ENCODE assay signal across 8 cellular contexts in the genomic region with DNA sequence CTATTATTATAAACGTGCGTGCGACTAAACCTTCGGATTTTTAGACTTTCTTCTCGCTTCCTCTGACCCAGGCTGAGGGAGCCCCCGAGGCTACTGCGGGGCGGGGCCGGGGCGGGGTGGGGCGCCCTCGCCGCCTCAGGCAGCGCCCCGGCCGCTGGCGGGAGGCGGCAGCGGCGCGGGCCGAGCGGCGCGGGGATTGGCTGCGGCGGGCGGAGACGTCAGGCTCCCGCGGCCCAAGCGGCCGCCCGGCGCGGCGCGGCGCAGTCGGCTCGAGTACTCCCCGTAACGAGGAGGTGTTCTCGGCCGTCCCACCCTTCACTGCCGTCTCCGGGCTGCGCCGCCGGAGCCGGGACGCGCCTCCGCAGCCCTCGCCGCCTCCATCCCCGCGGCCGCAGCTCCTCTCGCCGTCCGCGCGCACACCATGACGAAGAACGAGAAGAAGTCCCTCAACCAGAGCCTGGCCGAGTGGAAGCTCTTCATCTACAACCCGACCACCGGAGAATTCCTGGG. TPM values are rescaled to one million over a fixed set of nuclear protein-coding genes. Genes with fewer than 3 reads are reported as not detected.
A peak's percentile ranks its signal among the peaks of the same experiment; 100 is the strongest.
DNase-seq lines count a peak whose midpoint lies in the region; TF ChIP-seq lines count a peak whose summit lies in the region.

A gene (plus strand): TSS at position 263 of the 510 bp plus-strand sequence. CDS start 159 bp downstream, at position 422.

- H3K4me3 Mint-ChIP-seq in activated naive CD4-positive, alpha-beta T cell treated with anti-CD3 and anti-CD28 coated beads, Interleukin-2, amount 10 ng/mL, durations not matched to agents 7 days and 5 days = peak within 1 kb of the TSS; percentile 95

- TF ChIP-seq CTCF in Loucy (conservative IDR thresholded peaks at IDR 0.05; ENCODE audit: low read length) = no peak
- TF ChIP-seq CTCF in SK-N-SH (IDR thresholded peaks at IDR 0.05) = no peak
- TF ChIP-seq CTCF in osteoblast (IDR thresholded peaks at IDR 0.05; ENCODE audit: extremely low read depth, low read depth, low read length) = no peak

- H4K20me1 ChIP-seq in Loucy (ENCODE audit: insufficient read depth, low read length, poor library complexity, severe bottlenecking) (peaks cover 22% of the 10 kb centered on the region), SK-N-SH (ENCODE audit: insufficient read depth) (peaks cover 13% of the 10 kb centered on the region; the same call in 1 of the 2 replicates), osteoblast (ENCODE audit: insufficient read depth, low read length) (peaks cover 3% of the 10 kb centered on the region)

- peaks cover 8% of the 10 kb centered on the region for H3K27me3 Mint-ChIP-seq in activated naive CD4-positive, alpha-beta T cell treated with anti-CD3 and anti-CD28 coated beads, Interleukin-2, amount 10 ng/mL, durations not matched to agents 7 days and 5 days

- H3K27ac Mint-ChIP-seq in activated naive CD4-positive, alpha-beta T cell treated with anti-CD3 and anti-CD28 coated beads, Interleukin-2, amount 10 ng/mL, durations not matched to agents 7 days and 5 days = peak within 1 kb of the TSS; percentile 95

- H3K27me3 ChIP-seq in H7 (ENCODE audit: control insufficient read depth, insufficient read depth, low read length) = no peaks in the 10 kb centered on the region; the same call in 1 of the 2 replicates
- no peaks in the 10 kb centered on the region for H3K27me3 ChIP-seq in Loucy (ENCODE audit: insufficient read depth, low read length, poor library complexity, severe bottlenecking)
- no peaks in the 10 kb centered on the region for H3K27me3 ChIP-seq in SK-N-SH (ENCODE audit: insufficient read depth)
- no peaks in the 10 kb centered on the region for H3K27me3 ChIP-seq in osteoblast (ENCODE audit: insufficient read depth, low read length)

- CTCF ChIA-PET in SK-N-SH (lab: Yijun Ruan, JAX) = interaction anchor here (1.2 to 2.2 kb wide), 3 partner anchors 37 to 417 kb away, joined by 4 to 8 read pairs (median 7); a partner anchor contains a TSS
- CTCF ChIA-PET in activated naive CD4-positive, alpha-beta T cell treated with anti-CD3 and anti-CD28 coated beads, Interleukin-2, amount 10 ng/mL, durations not matched to agents 7 days and 5 days (lab: Charles Lee) = interaction anchor here (1.0 to 1.3 kb wide), 3 partner anchors 10 to 81 kb away, joined by 3 to 4 read pairs (median 4); no protein-coding TSS in a partner anchor

- H3K4me2 ChIP-seq in Loucy (ENCODE audit: low read depth, low read length, poor library complexity, severe bottlenecking) (peak within 1 kb of the TSS; percentile 91), SK-N-SH (peak within 1 kb of the TSS; percentile 88), osteoblast (ENCODE audit: insufficient read depth, low read length) (peak within 1 kb of the TSS; percentile 100)

- no peak for TF ChIP-seq EP300 in SK-N-SH (IDR thresholded peaks at IDR 0.05; ENCODE audit: borderline replicate concordance in 1 of 2, low read depth in 1 of 2, low read length in 1 of 2)

- H3K4me1 Mint-ChIP-seq in activated naive CD4-positive, alpha-beta T cell treated with anti-CD3 and anti-CD28 coated beads, Interleukin-2, amount 10 ng/mL, durations not matched to agents 7 days and 5 days = peaks cover 49% of the 10 kb centered on the region

- H3K36me3 ChIP-seq in H7 (replicated peaks; ENCODE audit: control insufficient read depth, insufficient read depth, low read length) = no peaks in the 10 kb centered on the region; the same call in 1 of the 2 replicates
- no peaks in the 10 kb centered on the region for H3K36me3 ChIP-seq in Loucy (ENCODE audit: insufficient read depth, low read length)
- H3K36me3 ChIP-seq in SK-N-SH (replicated peaks in 1 of 2; ENCODE audit: control insufficient read depth in 1 of 2, insufficient read depth in 2 of 2, low read length in 1 of 2) = no peaks in the 10 kb centered on the region
- no peaks in the 10 kb centered on the region for H3K36me3 ChIP-seq in osteoblast (ENCODE audit: insufficient read depth, low read length)

- H3K27ac ChIP-seq in SK-N-SH (ENCODE audit: low read depth in 2 of 2, low read length in 1 of 2) = peak within 1 kb of the TSS; percentile 95
- H3K27ac ChIP-seq in osteoblast (ENCODE audit: low read depth, low read length) = peak within 1 kb of the TSS; percentile 98
- peak within 1 kb of the TSS; percentile 78 for H3K27ac ChIP-seq in temporal lobe (ENCODE audit: low read depth, low read length)

- H3K9me3 ChIP-seq in Loucy (ENCODE audit: insufficient read depth, low read depth, low read length) (no peaks in the 10 kb centered on the region), SK-N-SH (no peaks in the 10 kb centered on the region), osteoblast (ENCODE audit: low read depth, low read length) (no peaks in the 10 kb centered on the region)

- H3F3A ChIP-seq in Loucy (ENCODE audit: low read depth) (0 out of 2 replicates have a peak, but pooled peaks cover 3% of the 10 kb centered on the region), SK-N-SH (replicated peaks; ENCODE audit: insufficient read depth) (peaks cover 4% of the 10 kb centered on the region)

- H3K36me3 Mint-ChIP-seq in activated naive CD4-positive, alpha-beta T cell treated with anti-CD3 and anti-CD28 coated beads, Interleukin-2, amount 10 ng/mL, durations not matched to agents 7 days and 5 days = peaks cover 12% of the 10 kb centered on the region

- peak within 1 kb of the TSS; percentile 91 for H2AFZ ChIP-seq in Loucy (ENCODE audit: low read length)
- peak within 1 kb of the TSS; percentile 94 for H2AFZ ChIP-seq in SK-N-SH (ENCODE audit: low read depth)
- peak within 1 kb of the TSS; percentile 99 for H2AFZ ChIP-seq in osteoblast (ENCODE audit: low read length)

- peak; percentile 59 for DNase-seq in GF-D8 (lab: John Stamatoyannopoulos, UW)
- DNase-seq in H7 = peak; percentile 93
- DNase-seq in SK-N-SH = peak; percentile 91
- DNase-seq in activated naive CD4-positive, alpha-beta T cell treated with anti-CD3 and anti-CD28 coated beads, Interleukin-2, amount 10 ng/mL, durations not matched to agents 7 days and 5 days = peak; percentile 86
- no peak for DNase-seq in glomerular endothelial cell (ENCODE audit: extremely low read depth, low read depth, low spot score)
- DNase-seq in osteoblast (ENCODE audit: insufficient read length, low spot score, missing footprints) = peak; percentile 98

- TF ChIP-seq RAD21 in SK-N-SH (IDR thresholded peaks at IDR 0.05; ENCODE audit: low read length) = no peak

- H3K9me2 ChIP-seq in Loucy (replicated peaks; ENCODE audit: low read depth, low read length) (no peaks in the 10 kb centered on the region), SK-N-SH (no peaks in the 10 kb centered on the region)

- no peaks in the 10 kb centered on the region for H3K9me3 Mint-ChIP-seq in activated naive CD4-positive, alpha-beta T cell treated with anti-CD3 and anti-CD28 coated beads, Interleukin-2, amount 10 ng/mL, durations not matched to agents 7 days and 5 days

- POLR2A ChIA-PET in SK-N-SH (lab: Yijun Ruan, JAX) = interaction anchor here (0.8 to 1.0 kb wide), 2 partner anchors 37 to 138 kb away, joined by 3 read pairs; a partner anchor contains a TSS

- H3K79me2 ChIP-seq in Loucy (ENCODE audit: insufficient read depth, low read length) (peaks cover 48% of the 10 kb centered on the region), SK-N-SH (ENCODE audit: insufficient read depth) (peaks cover 45% of the 10 kb centered on the region), osteoblast (ENCODE audit: insufficient read depth, low read length) (peaks cover 43% of the 10 kb centered on the region)

- H3K9ac ChIP-seq in Loucy (ENCODE audit: low read depth, low read length, poor library complexity, severe bottlenecking) (peak within 1 kb of the TSS; percentile 75), SK-N-SH (peak within 1 kb of the TSS; percentile 95)

- peak within 1 kb of the TSS; percentile 90 for H3K4me3 ChIP-seq in H7 (ENCODE audit: insufficient read depth, low read depth, low read length)
- H3K4me3 ChIP-seq in Loucy (ENCODE audit: low read length, poor library complexity, severe bottlenecking) = peak within 1 kb of the TSS; percentile 81
- peak within 1 kb of the TSS; percentile 85 to 96 for H3K4me3 ChIP-seq in SK-N-SH (ENCODE audit: low read depth in 2 of 2, low read length in 1 of 2)
- peak within 1 kb of the TSS; percentile 93 for H3K4me3 ChIP-seq in osteoblast (ENCODE audit: insufficient read depth, low read length)

- H3K4me1 ChIP-seq in Loucy (ENCODE audit: insufficient read depth, low read length, poor library complexity, severe bottlenecking) = peaks cover 39% of the 10 kb centered on the region
- H3K4me1 ChIP-seq in SK-N-SH (ENCODE audit: control insufficient read depth in 1 of 2, insufficient read depth in 2 of 2, low read depth in 1 of 2, low read length in 1 of 2) = peaks cover 0 to 8% of the 10 kb centered on the region in 2 experiments; a peak in 3 of 4 replicates
- H3K4me1 ChIP-seq in osteoblast (ENCODE audit: insufficient read depth, low read length) = peaks cover 21% of the 10 kb centered on the region

- 0% methylated on average over 21 of the region's 69 CpGs for WGBS in SK-N-SH (ENCODE audit: low lambda C conversion rate)

TF ChIP-seq in SK-N-SH, 30 proteins besides CTCF, POLR2A, EP300 and RAD21 (continues in another document):
- TF ChIP-seq, protein P1, sequence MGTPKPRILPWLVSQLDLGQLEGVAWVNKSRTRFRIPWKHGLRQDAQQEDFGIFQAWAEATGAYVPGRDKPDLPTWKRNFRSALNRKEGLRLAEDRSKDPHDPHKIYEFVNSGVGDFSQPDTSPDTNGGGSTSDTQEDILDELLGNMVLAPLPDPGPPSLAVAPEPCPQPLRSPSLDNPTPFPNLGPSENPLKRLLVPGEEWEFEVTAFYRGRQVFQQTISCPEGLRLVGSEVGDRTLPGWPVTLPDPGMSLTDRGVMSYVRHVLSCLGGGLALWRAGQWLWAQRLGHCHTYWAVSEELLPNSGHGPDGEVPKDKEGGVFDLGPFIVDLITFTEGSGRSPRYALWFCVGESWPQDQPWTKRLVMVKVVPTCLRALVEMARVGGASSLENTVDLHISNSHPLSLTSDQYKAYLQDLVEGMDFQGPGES (IDR thresholded peaks at IDR 0.05; ENCODE audit: low read depth, low read length) = no peak
- TF ChIP-seq NRF1 (IDR thresholded peaks at IDR 0.05; ENCODE audit: low read depth, low read length) (0 out of 2 replicates have a peak, but pooled peaks have one; percentile 31), GABPA (IDR thresholded peaks at IDR 0.05; ENCODE audit: low read depth) (no peak)

RNA-seq across cellular contexts. Expression of the gene that starts here (rescaled TPM):
- 78.6 and 100 TPM in 2 replicates for total RNA-seq in H7 (2014; rRNA removed; shearing (Covaris generic))
- 74.6 and 86.3 TPM in 2 replicates for polyA plus RNA-seq in SK-N-SH (2012; rRNA removed)
- polyA plus RNA-seq in SK-N-SH (2012; cell fraction: cytosol; rRNA removed) = 121 and 169 TPM in 2 replicates
- 49.8 and 108 TPM in 2 replicates for polyA plus RNA-seq in SK-N-SH (2012; cell fraction: nucleus; rRNA removed)
- total RNA-seq in glomerular endothelial cell (191 and 232 TPM in 2 replicates), osteoblast (37.3 and 46.6 TPM in 2 replicates), temporal lobe (34.9 TPM)
